Comparison of ENCODE assay signal across 37 cellular contexts in the genomic region with DNA sequence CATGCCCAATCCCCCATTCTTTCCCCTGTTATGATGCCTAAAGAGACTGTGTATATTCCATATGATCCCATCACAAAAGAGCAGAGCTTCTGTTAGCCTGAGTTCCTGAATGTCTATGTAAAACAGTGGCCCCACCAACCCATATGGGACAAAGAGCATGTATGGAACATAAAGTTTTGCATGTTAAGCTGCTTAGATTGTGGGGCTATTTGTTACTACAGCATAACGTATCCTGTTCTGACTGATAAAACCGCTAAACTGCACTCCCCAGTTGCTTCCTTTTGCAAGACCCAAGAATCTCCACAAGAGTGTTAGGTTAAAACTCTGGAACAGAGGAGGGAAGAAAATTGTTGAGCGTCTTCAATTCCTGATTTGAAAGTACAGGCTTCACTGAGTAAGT.
A peak's percentile ranks its signal among the peaks of the same experiment; 100 is the strongest.
DNase-seq lines count a peak whose midpoint lies in the region; ATAC-seq, FAIRE-seq and TF ChIP-seq lines count a peak whose summit lies in the region.
"Had no signal": no experiment of that assay in that cellular context is flagged by ENCODE, and none has a peak within 500 bp of the region (broad histone marks: within the 10 kb centered on the region; RNA-seq: fewer than 3 reads in every experiment).

No MANE protein-coding gene starts in this region.

- no peak overlapping the region for H3K4me3 Mint-ChIP-seq in activated naive CD8-positive, alpha-beta T cell treated with anti-CD3 and anti-CD28 coated beads for 36 hours
- no peak overlapping the region for H3K4me3 Mint-ChIP-seq in activated naive CD8-positive, alpha-beta T cell treated with anti-CD3 and anti-CD28 coated beads, Interleukin-2, amount 50 U/mL, for 24 hours
- H3K4me3 Mint-ChIP-seq: B cell; CD14-positive monocyte; CD4-positive, alpha-beta memory T cell; CD4-positive, alpha-beta T cell; CD4-positive, CD25-positive, alpha-beta regulatory T cell; CD8-positive, alpha-beta memory T cell; CD8-positive, alpha-beta T cell had no signal

- H4K20me1 ChIP-seq in HepG2 (ENCODE audit: insufficient read depth, low read length) (no peaks in the 10 kb centered on the region), Karpas-422 (ENCODE audit: insufficient read depth, low read depth, low read length) (no peaks in the 10 kb centered on the region), K562 (replicated peaks; ENCODE audit: control insufficient read depth, insufficient read depth, low read length) (no peaks in the 10 kb centered on the region)
- H4K20me1 ChIP-seq: BLaER1; BLaER1 treated with 17β-estradiol and CSF1 and Interleukin-3, amounts not matched to agents 10 nM and 100 nM had no signal

- H3K9me3 ChIP-seq in HepG2 (ENCODE audit: low read length), result no peaks in the 10 kb centered on the region
- H3K9me3 ChIP-seq in right lobe of liver, result no peaks in the 10 kb centered on the region
- no peaks in the 10 kb centered on the region for H3K9me3 ChIP-seq in Karpas-422 (ENCODE audit: low read length)
- no peaks in the 10 kb centered on the region for H3K9me3 ChIP-seq in K562 (replicated peaks; ENCODE audit: control insufficient read depth, insufficient read depth, low read depth, low read length)
- H3K9me3 ChIP-seq: A549; BE2C; BLaER1; BLaER1 treated with 17β-estradiol and CSF1 and Interleukin-3, amounts not matched to agents 10 nM and 100 nM; Caco-2 had no signal

- H3K79me2 ChIP-seq in HepG2 (ENCODE audit: insufficient read depth, low read length) (no peaks in the 10 kb centered on the region), Karpas-422 (ENCODE audit: low read length) (no peaks in the 10 kb centered on the region), K562 (ENCODE audit: control insufficient read depth, insufficient read depth, low read length) (no peaks in the 10 kb centered on the region)

- intact Hi-C loops in HepG2 (cut with micrococcal nuclease; ENCODE audit: unreplicated experiment), result no loop called here
- intact Hi-C loops in right lobe of liver (cut with DNase I), result no loop called here
- intact Hi-C loops in K562 (cut with micrococcal nuclease), result no loop called here

- TF ChIP-seq EP300 in HepG2 (IDR thresholded peaks at IDR 0.05; ENCODE audit: low read depth in 2 of 2, low read length in 2 of 2) (no peak), HepG2 (CRISPR knock-in tag; IDR thresholded peaks at IDR 0.05; ENCODE audit: borderline replicate concordance) (no peak), K562 (IDR thresholded peaks at IDR 0.05; ENCODE audit: low read length) (no peak)

- H3K27me3 Mint-ChIP-seq in activated naive CD8-positive, alpha-beta T cell treated with anti-CD3 and anti-CD28 coated beads for 36 hours, result peaks cover 31% of the 10 kb centered on the region
- H3K27me3 Mint-ChIP-seq in activated naive CD8-positive, alpha-beta T cell treated with anti-CD3 and anti-CD28 coated beads, Interleukin-2, amount 50 U/mL, for 24 hours, result peaks cover 10% of the 10 kb centered on the region

- no peaks in the 10 kb centered on the region for H3K4me1 ChIP-seq in HepG2 (ENCODE audit: insufficient read depth, low read length)
- no peaks in the 10 kb centered on the region for H3K4me1 ChIP-seq in right lobe of liver
- no peaks in the 10 kb centered on the region for H3K4me1 ChIP-seq in Karpas-422 (ENCODE audit: low read length)
- no peaks in the 10 kb centered on the region for H3K4me1 ChIP-seq in K562 (replicated peaks in 1 of 2; ENCODE audit: control insufficient read depth in 2 of 2, insufficient read depth in 2 of 2, low read length in 2 of 2)
- H3K4me1 ChIP-seq: A549, Caco-2 had no signal

- H3K27me3 ChIP-seq in HepG2 (ENCODE audit: control insufficient read depth in 1 of 2, insufficient read depth in 2 of 2, low read length in 2 of 2) (peaks cover 0 to 18% of the 10 kb centered on the region in 2 experiments; a peak in 2 of 5 replicates), right lobe of liver (no peaks in the 10 kb centered on the region), Karpas-422 (ENCODE audit: low read length) (no peaks in the 10 kb centered on the region), K562 (ENCODE audit: control insufficient read depth in 2 of 2, insufficient read depth in 2 of 2, low read length in 2 of 2) (peaks cover 8 to 20% of the 10 kb centered on the region in 2 experiments)
- H3K27me3 ChIP-seq: BE2C; BLaER1; BLaER1 treated with 17β-estradiol and CSF1 and Interleukin-3, amounts not matched to agents 10 nM and 100 nM had no signal

- peak overlapping the region; percentile 57 for H3K27ac Mint-ChIP-seq in activated naive CD8-positive, alpha-beta T cell treated with anti-CD3 and anti-CD28 coated beads for 36 hours
- no peak overlapping the region for H3K27ac Mint-ChIP-seq in activated naive CD8-positive, alpha-beta T cell treated with anti-CD3 and anti-CD28 coated beads, Interleukin-2, amount 50 U/mL, for 24 hours
- H3K27ac Mint-ChIP-seq: B cell; CD4-positive, alpha-beta memory T cell; CD4-positive, alpha-beta T cell; CD4-positive, CD25-positive, alpha-beta regulatory T cell; CD8-positive, alpha-beta memory T cell; CD8-positive, alpha-beta T cell had no signal

- no peaks in the 10 kb centered on the region for H3K36me3 ChIP-seq in HepG2 (replicated peaks in 1 of 2; ENCODE audit: control insufficient read depth in 1 of 2, insufficient read depth in 2 of 2, low read length in 2 of 2)
- no peaks in the 10 kb centered on the region for H3K36me3 ChIP-seq in right lobe of liver
- H3K36me3 ChIP-seq in Karpas-422 (ENCODE audit: insufficient read depth, low read length), result no peaks in the 10 kb centered on the region
- H3K36me3 ChIP-seq in K562 (ENCODE audit: control insufficient read depth, insufficient read depth, low read length), result no peaks in the 10 kb centered on the region
- H3K36me3 ChIP-seq: BE2C; BLaER1; BLaER1 treated with 17β-estradiol and CSF1 and Interleukin-3, amounts not matched to agents 10 nM and 100 nM had no signal

- H3K4me1 Mint-ChIP-seq in activated naive CD8-positive, alpha-beta T cell treated with anti-CD3 and anti-CD28 coated beads for 36 hours, result no peaks in the 10 kb centered on the region
- no peaks in the 10 kb centered on the region for H3K4me1 Mint-ChIP-seq in activated naive CD8-positive, alpha-beta T cell treated with anti-CD3 and anti-CD28 coated beads, Interleukin-2, amount 50 U/mL, for 24 hours
- H3K4me1 Mint-ChIP-seq: B cell; CD14-positive monocyte; CD4-positive, alpha-beta memory T cell; CD4-positive, CD25-positive, alpha-beta regulatory T cell; CD8-positive, alpha-beta memory T cell had no signal

- BruUV-seq in HepG2 (replicated peaks; lab: Mats Ljungman, UMichigan), result no TSS peak
- no TSS peak for BruUV-seq in K562 (replicated peaks; lab: Mats Ljungman, UMichigan)

- FAIRE-seq in HepG2 (lab: Jason Lieb, UNC) (no peak), K562 (lab: Jason Lieb, UNC) (no peak)
- FAIRE-seq: A204.1, A549, D721Med had no signal

- H3K4me2 ChIP-seq in HepG2 (ENCODE audit: low read depth, low read length), result no peak overlapping the region
- no peak overlapping the region for H3K4me2 ChIP-seq in Karpas-422 (ENCODE audit: low read depth, low read length, poor library complexity, severe bottlenecking)
- H3K4me2 ChIP-seq in K562 (ENCODE audit: insufficient read depth, low read length), result no peak overlapping the region
- H3K4me2 ChIP-seq: A549, BLaER1 had no signal

- H3K9me1 ChIP-seq in K562 (ENCODE audit: control insufficient read depth, insufficient read depth, low read length), result no peaks in the 10 kb centered on the region

- TF ChIP-seq CTCF in HepG2 (CRISPR knock-in tag; IDR thresholded peaks at IDR 0.05), result no peak
- TF ChIP-seq CTCF in right lobe of liver (IDR thresholded peaks at IDR 0.05), result no peak
- TF ChIP-seq CTCF in K562 (IDR thresholded peaks at IDR 0.05 in 2 of 3, conservative IDR thresholded peaks at IDR 0.05 in 1 of 3; ENCODE audit: insufficient read depth in 2 of 3, low read depth in 1 of 3, low read length in 3 of 3), result no peak

- DNase-seq in activated naive CD8-positive, alpha-beta T cell treated with anti-CD3 and anti-CD28 coated beads for 36 hours, result no peak
- DNase-seq in activated naive CD8-positive, alpha-beta T cell treated with anti-CD3 and anti-CD28 coated beads, Interleukin-2, amount 50 U/mL, for 24 hours, result no peak
- DNase-seq in HepG2 (ENCODE audit: low spot score), result no peak
- DNase-seq in right lobe of liver, result no peak
- DNase-seq in Karpas-422, result peak; percentile 2
- DNase-seq in K562 (ENCODE audit: extremely low read depth in 1 of 4, low spot score in 3 of 4), result no peak
- DNase-seq: 8988T; ACHN; AML-193; C1 segment of cervical spinal cord; Caco-2; Calu3; CD4-positive, alpha-beta memory T cell; CD4-positive, alpha-beta T cell; CD4-positive, CD25-positive, alpha-beta regulatory T cell; CD8-positive, alpha-beta memory T cell; CD8-positive, alpha-beta T cell; COR-L47; DMS 273 treated with DMSO at 0.1 percent for 48 hours; DMS153; DMS53; DMS79; DMS79 treated with DMSO at 0.1 percent for 48 hours; DND-41; EL had no signal

- in situ Hi-C loops in HepG2 (cut with HindIII; ENCODE audit: extremely low pct_ligation_motif_present, low pct_unique_long_range_greater_than_20kb) (no loop called here), K562 (cut with MboI) (no loop called here)

- POLR2A ChIA-PET in HepG2 (lab: Yijun Ruan, JAX), result no interaction called here
- POLR2A ChIA-PET in K562 (lab: Yijun Ruan, JAX), result interaction anchor here (1.2 kb wide), 1 partner anchor 9 kb away, joined by 4 read pairs; no protein-coding TSS in a partner anchor

- H3K36me3 Mint-ChIP-seq in activated naive CD8-positive, alpha-beta T cell treated with anti-CD3 and anti-CD28 coated beads for 36 hours, result no peaks in the 10 kb centered on the region
- H3K36me3 Mint-ChIP-seq in activated naive CD8-positive, alpha-beta T cell treated with anti-CD3 and anti-CD28 coated beads, Interleukin-2, amount 50 U/mL, for 24 hours (ENCODE audit: low read depth), result no peaks in the 10 kb centered on the region
- H3K36me3 Mint-ChIP-seq: CD14-positive monocyte; CD4-positive, alpha-beta memory T cell; CD4-positive, CD25-positive, alpha-beta regulatory T cell; CD8-positive, alpha-beta memory T cell; CD8-positive, alpha-beta T cell had no signal

- H3K9ac ChIP-seq in HepG2 (ENCODE audit: insufficient read depth, low read depth, low read length) (no peak overlapping the region), Karpas-422 (ENCODE audit: low read length) (no peak overlapping the region), K562 (ENCODE audit: insufficient read depth in 1 of 2, low read depth in 2 of 2, low read length in 2 of 2) (no peak overlapping the region)
- H3K9ac ChIP-seq: BLaER1; BLaER1 treated with 17β-estradiol and CSF1 and Interleukin-3, amounts not matched to agents 10 nM and 100 nM had no signal

- H2AFZ ChIP-seq in HepG2 (ENCODE audit: low read length), result no peak overlapping the region
- H2AFZ ChIP-seq in Karpas-422 (ENCODE audit: low read length), result no peak overlapping the region
- H2AFZ ChIP-seq in K562 (ENCODE audit: low read depth, low read length), result no peak overlapping the region

- no peak overlapping the region for H3K4me3 ChIP-seq in HepG2 (replicated peaks in 1 of 3; ENCODE audit: insufficient read depth in 1 of 3, low read depth in 2 of 3, low read length in 3 of 3)
- H3K4me3 ChIP-seq in right lobe of liver, result no peak overlapping the region
- no peak overlapping the region for H3K4me3 ChIP-seq in Karpas-422 (ENCODE audit: low read length)
- H3K4me3 ChIP-seq in K562, result no peak overlapping the region
- H3K4me3 ChIP-seq: A549; BLaER1; BLaER1 treated with 17β-estradiol and CSF1 and Interleukin-3, amounts not matched to agents 10 nM and 100 nM had no signal

- ATAC-seq in activated naive CD8-positive, alpha-beta T cell treated with anti-CD3 and anti-CD28 coated beads, Interleukin-2, amount 50 U/mL, for 24 hours, result no peak
- ATAC-seq in HepG2 (no peak), right lobe of liver (no peak), K562 (no peak), HG03469 (IDR thresholded peaks at IDR 0.05; ENCODE audit: unreplicated experiment) (no peak), HG03095 (IDR thresholded peaks at IDR 0.05; ENCODE audit: unreplicated experiment) (no peak)
- ATAC-seq: A549; CD8-positive, alpha-beta T cell had no signal

- WGBS in HepG2 (ENCODE audit: low lambda C conversion rate), result 21% methylated on average over 3 of the region's 3 CpGs
- WGBS in right lobe of liver (ENCODE audit: insufficient coverage, low coverage, low lambda C conversion rate, missing lambda C conversion rate), result 44% methylated on average over 1 of the region's 3 CpGs
- WGBS in K562 (ENCODE audit: insufficient coverage, low coverage, missing lambda C conversion rate), result 0% methylated on average over 3 of the region's 3 CpGs

- no peaks in the 10 kb centered on the region for H3K9me2 ChIP-seq in Karpas-422 (replicated peaks; ENCODE audit: insufficient read depth, low read length)

- no peak for TF ChIP-seq RAD21 in HepG2 (CRISPR knock-in tag; IDR thresholded peaks at IDR 0.05)
- no peak for TF ChIP-seq RAD21 in K562 (CRISPR knock-in tag; conservative IDR thresholded peaks at IDR 0.05 in 1 of 2, IDR thresholded peaks at IDR 0.05 in 1 of 2)

- H3K27ac ChIP-seq in HepG2 (ENCODE audit: extremely low read length, insufficient read depth, low read length) (no peak overlapping the region), right lobe of liver (no peak overlapping the region), Karpas-422 (ENCODE audit: low read length) (no peak overlapping the region), K562 (ENCODE audit: extremely low read depth, low read depth, low read length) (no peak overlapping the region)
- H3K27ac ChIP-seq: 22Rv1; A549; BLaER1; BLaER1 treated with 17β-estradiol and CSF1 and Interleukin-3, amounts not matched to agents 10 nM and 100 nM; C4-2B had no signal

- CTCF ChIA-PET in HepG2 (lab: Yijun Ruan, JAX; ENCODE audit: low intra/inter-chr PET ratio, low total read pairs), result no interaction called here
- CTCF ChIA-PET in K562 (lab: Yijun Ruan, JAX; ENCODE audit: low intra/inter-chr PET ratio), result no interaction called here

- H3K9me3 Mint-ChIP-seq in activated naive CD8-positive, alpha-beta T cell treated with anti-CD3 and anti-CD28 coated beads for 36 hours, result no peaks in the 10 kb centered on the region
- H3K9me3 Mint-ChIP-seq in activated naive CD8-positive, alpha-beta T cell treated with anti-CD3 and anti-CD28 coated beads, Interleukin-2, amount 50 U/mL, for 24 hours, result no peaks in the 10 kb centered on the region
- H3K9me3 Mint-ChIP-seq: CD4-positive, alpha-beta T cell; CD8-positive, alpha-beta memory T cell; CD8-positive, alpha-beta T cell had no signal

- TF ChIP-seq POLR2A in HepG2 (IDR thresholded peaks at IDR 0.05; ENCODE audit: insufficient read depth in 1 of 2, low read depth in 2 of 2, low read length in 2 of 2), result no peak
- TF ChIP-seq POLR2A in right lobe of liver (IDR thresholded peaks at IDR 0.05), result no peak
- TF ChIP-seq POLR2A in K562 (conservative IDR thresholded peaks at IDR 0.05), result no peak
